Comparison of ENCODE assay signal across 15 cellular contexts in the genomic region with DNA sequence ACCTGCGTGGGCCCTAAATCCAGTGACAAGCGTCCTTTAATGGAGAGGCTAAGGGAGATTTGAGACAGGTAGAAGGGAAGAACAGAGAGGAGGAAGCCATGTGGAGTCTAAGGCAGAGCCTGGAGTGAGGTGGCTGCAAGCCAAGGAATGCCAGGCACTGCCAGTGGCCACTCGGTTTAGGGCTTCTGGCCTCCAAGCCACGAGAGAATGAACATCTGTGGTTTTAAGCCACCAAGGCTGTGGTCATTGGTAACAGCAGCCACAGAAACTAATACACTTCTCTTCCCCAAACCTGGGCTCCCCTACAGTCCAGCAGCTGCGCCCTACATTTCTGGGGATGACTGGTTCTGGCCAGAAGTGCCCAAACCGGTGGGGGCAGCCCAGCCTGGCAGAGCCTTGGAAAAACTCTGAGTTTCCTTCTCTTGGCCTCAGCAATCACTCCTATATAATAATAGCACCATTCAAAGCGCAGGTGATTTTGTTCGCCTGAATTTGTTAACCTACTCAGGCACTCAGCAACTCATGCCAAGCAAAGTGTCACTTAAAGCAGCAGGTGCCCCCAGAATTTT.
A peak's percentile ranks its signal among the peaks of the same experiment; 100 is the strongest.
DNase-seq lines count a peak whose midpoint lies in the region; ATAC-seq, FAIRE-seq and TF ChIP-seq lines count a peak whose summit lies in the region.
"Had no signal": no experiment of that assay in that cellular context is flagged by ENCODE, and none has a peak within 500 bp of the region (broad histone marks: within the 10 kb centered on the region; RNA-seq: fewer than 3 reads in every experiment).

No MANE protein-coding gene starts in this region.

- no TSS peak for BruUV-seq in MCF 10A (replicated peaks; lab: Mats Ljungman, UMichigan)

- peaks cover 0 to under 1% of the 10 kb centered on the region in 2 donors for H3K4me1 ChIP-seq in breast epithelium
- H3K4me1 ChIP-seq in body of pancreas, result peaks cover 35% of the 10 kb centered on the region
- H3K4me1 ChIP-seq in mucosa of descending colon (ENCODE audit: low read depth), result peaks cover 34% of the 10 kb centered on the region
- peaks cover 0 to 11% of the 10 kb centered on the region in 2 donors for H3K4me1 ChIP-seq in uterus

- ATAC-seq in body of pancreas (peak; percentile 59), mucosa of descending colon (peak; percentile 53)

- H3K27me3 ChIP-seq in breast epithelium, result no peaks in the 10 kb centered on the region
- H3K27me3 ChIP-seq in body of pancreas, result no peaks in the 10 kb centered on the region
- H3K27me3 ChIP-seq in uterus, result no peaks in the 10 kb centered on the region

- FAIRE-seq in GM19239 (lab: Jason Lieb, UNC), result no peak
- FAIRE-seq: HepG2, TTC549 had no signal

- H3K27ac ChIP-seq in breast epithelium (peak overlapping the region; percentile 82 to 88), body of pancreas (peak overlapping the region; percentile 30 to 84 (median 80)), uterus (peak overlapping the region; percentile 87 to 94)
- H3K27ac ChIP-seq: cardiac muscle cell had no signal

- DNase-seq in breast epithelium (ENCODE audit: low spot score in 2 of 2) (peak in 1 of 2 donors; percentile 84), MCF 10A (ENCODE audit: unreplicated experiment) (no peak), body of pancreas (peak in 2 of 4 donors; percentile 51 to 56), mucosa of descending colon (peak; percentile 46 to 63 (median 60)), uterus (no peak), AG20443 (ENCODE audit: low spot score) (no peak), NCI-H146 (lab: John Stamatoyannopoulos, UW) (no peak), GM19239 (ENCODE audit: insufficient read length, low spot score) (no peak)
- DNase-seq: activated naive CD4-positive, alpha-beta T cell; NCI-H524 treated with DMSO at 0.1 percent for 48 hours; occipital lobe; upper lobe of left lung had no signal

- no peak overlapping the region for H3K27ac Mint-ChIP-seq in MCF 10A (ENCODE audit: low read depth, unreplicated experiment)

- H3K9me3 Mint-ChIP-seq in MCF 10A (ENCODE audit: unreplicated experiment), result no peaks in the 10 kb centered on the region

- 60 to 66% methylated on average over 7 to 8 of the region's 8 CpGs for WGBS in body of pancreas, 2 donors

- H3K27me3 Mint-ChIP-seq in MCF 10A (ENCODE audit: insufficient read depth, unreplicated experiment), result no peaks in the 10 kb centered on the region

- CTCF ChIA-PET in MCF 10A (lab: Yijun Ruan, JAX), result no interaction called here

- no peaks in the 10 kb centered on the region for H3K9me3 ChIP-seq in breast epithelium
- H3K9me3 ChIP-seq in body of pancreas, result no peaks in the 10 kb centered on the region
- no peaks in the 10 kb centered on the region for H3K9me3 ChIP-seq in mucosa of descending colon
- no peaks in the 10 kb centered on the region for H3K9me3 ChIP-seq in uterus
- H3K9me3 ChIP-seq: upper lobe of left lung had no signal

- TF ChIP-seq CTCF in breast epithelium (IDR thresholded peaks at IDR 0.05) (no peak), MCF 10A (IDR thresholded peaks at IDR 0.05; ENCODE audit: unreplicated experiment) (no peak), body of pancreas (IDR thresholded peaks at IDR 0.05) (no peak), mucosa of descending colon (IDR thresholded peaks at IDR 0.05) (no peak), uterus (IDR thresholded peaks at IDR 0.05) (no peak)

- POLR2A ChIA-PET in MCF 10A (lab: Yijun Ruan, JAX), result no interaction called here

- H3K4me3 ChIP-seq in breast epithelium (no peak overlapping the region), body of pancreas (no peak overlapping the region), mucosa of descending colon (no peak overlapping the region), uterus (no peak overlapping the region)
- H3K4me3 ChIP-seq: cardiac muscle cell, upper lobe of left lung had no signal

- peaks cover under 1% of the 10 kb centered on the region for H3K36me3 Mint-ChIP-seq in MCF 10A (ENCODE audit: insufficient read depth, unreplicated experiment)

- TF ChIP-seq POLR2A in breast epithelium (IDR thresholded peaks at IDR 0.05) (no peak), body of pancreas (IDR thresholded peaks at IDR 0.05) (no peak), uterus (IDR thresholded peaks at IDR 0.05) (no peak)

- peaks cover 5% of the 10 kb centered on the region for H3K4me1 Mint-ChIP-seq in MCF 10A (ENCODE audit: insufficient read depth, unreplicated experiment)

- intact Hi-C loops in breast epithelium (cut with DNase I; ENCODE audit: low total_unique reads), result no loop called here
- intact Hi-C loops in MCF 10A (cut with micrococcal nuclease), result no loop called here
- intact Hi-C loops in body of pancreas (cut with DNase I), result no loop called here
- intact Hi-C loops in mucosa of descending colon (cut with DNase I, micrococcal nuclease), result no loop called here
- intact Hi-C loops in uterus (cut with DNase I; ENCODE audit: low total_unique reads), result no loop called here

- H3K4me3 Mint-ChIP-seq in MCF 10A (ENCODE audit: unreplicated experiment), result no peak overlapping the region

- H3K36me3 ChIP-seq in breast epithelium (no peaks in the 10 kb centered on the region), body of pancreas (replicated peaks in 1 of 2; ENCODE audit: insufficient read depth in 1 of 2, low read depth in 2 of 2) (no peaks in the 10 kb centered on the region), mucosa of descending colon (ENCODE audit: low read depth) (no peaks in the 10 kb centered on the region), uterus (no peaks in the 10 kb centered on the region)
- H3K36me3 ChIP-seq: cardiac muscle cell, upper lobe of left lung had no signal

Comparison
In these comparisons a context has a peak if more than half of its experiments do, and no peak if none do; other contexts are left out.
1. DNase-seq: peak in mucosa of descending colon (3 of 3); none in MCF 10A (single experiment), uterus (0 of 2), AG20443 (single experiment), NCI-H146 (single experiment) and GM19239 (single experiment).
2. Peak in every context shown above with its lines, with median percentiles within 50 percentile points of each other: H3K27ac ChIP-seq.